In the genomic region with DNA sequence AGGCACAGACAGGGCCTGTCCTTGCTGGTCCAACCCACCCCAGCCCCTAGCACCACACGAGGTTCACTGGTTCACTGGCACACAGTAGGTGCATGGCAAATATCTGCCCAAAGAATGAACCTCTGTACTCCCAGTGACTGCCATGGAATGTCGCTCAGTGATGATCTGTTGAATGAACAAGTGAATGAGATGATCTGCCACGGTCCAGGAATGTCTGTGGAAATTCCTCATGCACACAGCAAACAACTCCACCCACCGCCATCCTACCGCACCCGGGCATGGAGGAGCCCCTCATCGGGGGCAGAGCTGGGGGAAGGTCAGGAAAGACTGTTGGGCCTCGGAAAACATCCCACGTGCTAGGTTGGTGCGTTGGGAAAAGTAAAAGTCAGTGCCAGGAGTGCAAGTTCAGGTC, we compare ENCODE assay signal across 8 cellular contexts. TPM values are rescaled to one million over a fixed set of nuclear protein-coding genes. Genes with fewer than 3 reads are reported as not detected.
DNase-seq lines count a peak whose midpoint lies in the region; ATAC-seq, FAIRE-seq and TF ChIP-seq lines count a peak whose summit lies in the region.

No MANE protein-coding gene starts in this region.

- peaks cover 14% of the 10 kb centered on the region for H3K4me1 Mint-ChIP-seq in T-helper 17 cell

- H3K27me3 ChIP-seq in sigmoid colon: no peaks in the 10 kb centered on the region

- peak; percentile 73 for DNase-seq in EL
- no peak for DNase-seq in T-helper 17 cell
- DNase-seq in fibroblast of the aortic adventitia (ENCODE audit: low read depth): peak; percentile 53
- DNase-seq in sigmoid colon: no peak
- no peak for DNase-seq in mesenteric fat pad (ENCODE audit: low spot score)
- no peak for DNase-seq in stimulated activated CD4-positive, alpha-beta T cell treated with anti-CD3 and anti-CD28 coated beads, Interleukin-2, amount 100 ng/mL, for 48 hours
- DNase-seq in D721Med (ENCODE audit: insufficient read length, low spot score): no peak

- no peaks in the 10 kb centered on the region for H3K36me3 ChIP-seq in sigmoid colon

- H3K27me3 Mint-ChIP-seq in T-helper 17 cell: peaks cover 26% of the 10 kb centered on the region

- TF ChIP-seq POLR2A in sigmoid colon (IDR thresholded peaks at IDR 0.05): no peak

- intact Hi-C loops in sigmoid colon (cut with DNase I): loop anchor here (10.0 kb wide), 1 partner anchor 601 kb away; no protein-coding TSS in a partner anchor

- TF ChIP-seq CTCF in fibroblast of the aortic adventitia (IDR thresholded peaks at IDR 0.05; ENCODE audit: insufficient read depth, low read length): no peak
- no peak for TF ChIP-seq CTCF in sigmoid colon (IDR thresholded peaks at IDR 0.05)
- no peak for TF ChIP-seq CTCF in D721Med (IDR thresholded peaks at IDR 0.05; ENCODE audit: insufficient read depth, missing control alignments)

- H3K36me3 Mint-ChIP-seq in T-helper 17 cell (ENCODE audit: low read depth): peaks cover 4% of the 10 kb centered on the region

- FAIRE-seq in D721Med (lab: Jason Lieb, UNC): no peak

- ATAC-seq in T-helper 17 cell: no peak
- ATAC-seq in HG02759 (IDR thresholded peaks at IDR 0.05; ENCODE audit: unreplicated experiment): no peak

- peak overlapping the region; percentile 63 for H3K4me3 Mint-ChIP-seq in T-helper 17 cell

- WGBS in sigmoid colon, 2 donors: 21 to 55% methylated on average over 10 of the region's 10 CpGs

- H3K27ac ChIP-seq in sigmoid colon: peak overlapping the region; percentile 90 to 99 (median 98)

- H3K4me1 ChIP-seq in sigmoid colon: peaks cover 0 to 88% (median 85%) of the 10 kb centered on the region in 4 donors

- no peak for TF ChIP-seq EP300 in sigmoid colon (IDR thresholded peaks at IDR 0.05)

- no peaks in the 10 kb centered on the region for H3K9me3 ChIP-seq in T-helper 17 cell (ENCODE audit: control insufficient read depth, low read length, poor library complexity, severe bottlenecking)
- no peaks in the 10 kb centered on the region for H3K9me3 ChIP-seq in sigmoid colon

- no peak overlapping the region for H3K27ac Mint-ChIP-seq in T-helper 17 cell

- peak overlapping the region; percentile 94 for H3K4me3 ChIP-seq in fibroblast of the aortic adventitia (ENCODE audit: low read depth, low read length)
- H3K4me3 ChIP-seq in sigmoid colon: peak overlapping the region; percentile 67 to 95 (median 84)

RNA-seq across cellular contexts. Expression of gene HSPG2, which starts 1.7 kb away (rescaled TPM):
- 1 to 10 TPM; 1.2 to 1.6 TPM for total RNA-seq in T-helper 17 cell
- 164 and 367 TPM in 2 replicates for total RNA-seq in fibroblast of the aortic adventitia (ENCODE audit: low replicate concordance)
- 100 to 1,000 TPM in 3 of 4 donors, 10 to 100 TPM in 1; 66.3 to 761 (median 213) TPM for total RNA-seq in sigmoid colon
- 100 to 1,000 TPM in 1 of 3 donors, 10 to 100 TPM in 1, 1 to 10 TPM in 1; 6.0 to 104 (median 10.4) TPM for polyA plus RNA-seq in sigmoid colon
- total RNA-seq in mesenteric fat pad: 543 TPM

RNA-seq across cellular contexts. Expression of gene CELA3B, which starts 41.4 kb away (rescaled TPM):
- not detected for total RNA-seq in T-helper 17 cell
- not detected in 2 replicates for total RNA-seq in fibroblast of the aortic adventitia (ENCODE audit: low replicate concordance)
- not detected for total RNA-seq in sigmoid colon
- polyA plus RNA-seq in sigmoid colon: 1 to 10 TPM in 2 of 3 donors, under 1 TPM in 1; 0.20 to 6.9 (median 6.0) TPM
- total RNA-seq in mesenteric fat pad: 0.90 TPM

Comparison
In these comparisons a context has a peak if more than half of its experiments do, and no peak if none do; other contexts are left out.
1. DNase-seq: peak in EL (single experiment) and fibroblast of the aortic adventitia (single experiment); none in T-helper 17 cell (0 of 3), sigmoid colon (single experiment), mesenteric fat pad (single experiment), stimulated activated CD4-positive, alpha-beta T cell treated with anti-CD3 and anti-CD28 coated beads, Interleukin-2, amount 100 ng/mL, for 48 hours (0 of 2) and D721Med (single experiment).
2. RNA of gene HSPG2, which starts 1.7 kb away (total RNA-seq): 543 TPM in mesenteric fat pad (single experiment), 66.3 to 761 TPM in sigmoid colon and 164 to 367 TPM in fibroblast of the aortic adventitia; 1.2 to 1.6 TPM in T-helper 17 cell; every median in the first group is over 10 times any median in the second.